In the genomic region with DNA sequence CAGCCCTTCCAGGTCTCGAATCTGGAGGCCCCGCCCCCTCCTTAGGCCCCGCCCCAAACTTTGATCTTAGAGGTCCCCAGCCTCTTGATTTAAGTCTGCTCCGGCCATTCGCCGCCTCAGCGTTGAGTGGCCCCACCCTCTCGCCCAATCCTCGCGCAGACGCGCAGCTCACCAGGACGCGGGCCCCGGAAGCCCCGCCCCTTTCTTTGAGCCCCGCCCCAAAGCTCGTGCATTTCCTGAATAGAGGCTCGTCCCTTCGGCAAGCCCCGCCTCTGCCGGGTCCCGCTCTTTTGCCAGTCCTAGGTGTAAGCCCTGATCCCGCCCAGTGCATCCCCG, we compare ENCODE assay signal across 8 cellular contexts. TPM values are rescaled to one million over a fixed set of nuclear protein-coding genes. Genes with fewer than 3 reads are reported as not detected.
A peak's percentile ranks its signal among the peaks of the same experiment; 100 is the strongest.
DNase-seq lines count a peak whose midpoint lies in the region; ATAC-seq and TF ChIP-seq lines count a peak whose summit lies in the region.

No MANE protein-coding gene starts in this region.

- H3K4me3 ChIP-seq in dorsolateral prefrontal cortex (peak overlapping the region; percentile 61 to 100 (median 99)), right lobe of liver (peak overlapping the region; percentile 94 to 100 (median 98))

- ATAC-seq in GM19395 (IDR thresholded peaks at IDR 0.05; ENCODE audit: unreplicated experiment), result peak; percentile 78
- ATAC-seq in HG03558 (IDR thresholded peaks at IDR 0.05; ENCODE audit: extremely low read depth, unreplicated experiment), result peak; percentile 40
- peak; percentile 77 to 86 (median 81) for ATAC-seq in right lobe of liver

- H3K27me3 ChIP-seq in dorsolateral prefrontal cortex, result no peaks in the 10 kb centered on the region
- H3K27me3 ChIP-seq in right lobe of liver, result no peaks in the 10 kb centered on the region

- TF ChIP-seq POLR2A in right lobe of liver (IDR thresholded peaks at IDR 0.05), result no peak

- WGBS in right lobe of liver (ENCODE audit: insufficient coverage, low coverage, low lambda C conversion rate, missing lambda C conversion rate), result 0% methylated on average over 5 of the region's 25 CpGs

- POLR2A ChIA-PET in activated CD4-positive, alpha-beta memory T cell treated with anti-CD3 and anti-CD28 coated beads for 36 hours (lab: Charles Lee), result interaction anchor here (1.0 to 1.9 kb wide), 7 partner anchors 11 to 661 kb away, joined by 3 to 9 read pairs (median 4); partner anchors contain the start of genes ADORA2A and MIF

- peaks cover 51% of the 10 kb centered on the region for H3K4me1 Mint-ChIP-seq in activated CD4-positive, alpha-beta memory T cell treated with anti-CD3 and anti-CD28 coated beads for 36 hours (ENCODE audit: low read depth)

- H3K4me1 ChIP-seq in right lobe of liver, result peaks cover 0 to 51% (median 18%) of the 10 kb centered on the region in 4 donors

- intact Hi-C loops in activated CD4-positive, alpha-beta memory T cell treated with anti-CD3 and anti-CD28 coated beads for 36 hours (cut with micrococcal nuclease), result loop anchor here (5.0 to 10.0 kb wide), 4 partner anchors 42 to 640 kb away; partner anchors contain the start of gene SGSM1
- intact Hi-C loops in dorsolateral prefrontal cortex (cut with DNase I), result loop anchor here in 1 of 2 donors (2.0 kb wide), 2 partner anchors 34 to 284 kb away; partner anchors contain the start of gene SPECC1L
- intact Hi-C loops in right lobe of liver (cut with DNase I), result loop anchor here in 1 of 2 donors (10.0 kb wide), 1 partner anchor 50 kb away; the partner anchor contains the start of gene GGT1

- H3K36me3 Mint-ChIP-seq in activated CD4-positive, alpha-beta memory T cell treated with anti-CD3 and anti-CD28 coated beads for 36 hours, result peaks cover 33% of the 10 kb centered on the region

- CTCF ChIA-PET in activated CD4-positive, alpha-beta memory T cell treated with anti-CD3 and anti-CD28 coated beads for 36 hours (lab: Charles Lee), result interaction anchor here (0.6 to 1.5 kb wide), 3 partner anchors 9 to 398 kb away, joined by 4 to 7 read pairs (median 4); no protein-coding TSS in a partner anchor

- H3K27me3 Mint-ChIP-seq in activated CD4-positive, alpha-beta memory T cell treated with anti-CD3 and anti-CD28 coated beads for 36 hours, result no peaks in the 10 kb centered on the region

- peak overlapping the region; percentile 97 for H3K4me3 Mint-ChIP-seq in activated CD4-positive, alpha-beta memory T cell treated with anti-CD3 and anti-CD28 coated beads for 36 hours

- no peak for TF ChIP-seq CTCF in C4-2B (conservative IDR thresholded peaks at IDR 0.05)
- TF ChIP-seq CTCF in dorsolateral prefrontal cortex (IDR thresholded peaks at IDR 0.05 in 54 of 56, conservative IDR thresholded peaks at IDR 0.05 in 2 of 56; ENCODE audit: low read depth in 1 of 56, partially characterized antibody in 56 of 56), result no peak
- TF ChIP-seq CTCF in right lobe of liver (IDR thresholded peaks at IDR 0.05), result no peak

- no peaks in the 10 kb centered on the region for H3K9me3 ChIP-seq in right lobe of liver

- peak overlapping the region; percentile 98 for H3K27ac Mint-ChIP-seq in activated CD4-positive, alpha-beta memory T cell treated with anti-CD3 and anti-CD28 coated beads for 36 hours

- peak; percentile 83 for DNase-seq in NCI-H748 treated with DMSO at 0.1 percent for 48 hours (lab: John Stamatoyannopoulos, UW)
- DNase-seq in activated CD4-positive, alpha-beta memory T cell treated with anti-CD3 and anti-CD28 coated beads for 36 hours, result peak; percentile 100
- peak; percentile 97 to 99 (median 99) for DNase-seq in dorsolateral prefrontal cortex
- DNase-seq in right lobe of liver, result peak; percentile 100
- peak; percentile 99 to 100 for DNase-seq in stimulated activated CD4-positive, alpha-beta T cell treated with anti-CD3 and anti-CD28 coated beads, Interleukin-4, amount 100 ng/mL, for 4 hours

- no peaks in the 10 kb centered on the region for H3K9me3 Mint-ChIP-seq in activated CD4-positive, alpha-beta memory T cell treated with anti-CD3 and anti-CD28 coated beads for 36 hours

- H3K36me3 ChIP-seq in right lobe of liver, result peaks cover 0 to 34% (median 14%) of the 10 kb centered on the region in 4 donors

- H3K27ac ChIP-seq in C4-2B, result peak overlapping the region; percentile 97
- peak overlapping the region; percentile 77 to 100 (median 98) for H3K27ac ChIP-seq in dorsolateral prefrontal cortex
- H3K27ac ChIP-seq in right lobe of liver, result peak overlapping the region; percentile 96 to 99 (median 97)

RNA-seq across cellular contexts. Expression of gene GUCD1, which starts 0.2 kb away (rescaled TPM):
- total RNA-seq in activated CD4-positive, alpha-beta memory T cell treated with anti-CD3 and anti-CD28 coated beads for 36 hours, result 10 to 100 TPM; 94.2 to 99.5 TPM
- total RNA-seq in dorsolateral prefrontal cortex (10 to 100 TPM; 22.1 to 69.1 (median 37.8) TPM), right lobe of liver (100 to 1,000 TPM in 5 of 6 experiments, 10 to 100 TPM in 1; 94.0 to 281 (median 213) TPM)

RNA-seq across cellular contexts. Expression of gene SNRPD3, which starts 0.7 kb away (rescaled TPM):
- total RNA-seq in activated CD4-positive, alpha-beta memory T cell treated with anti-CD3 and anti-CD28 coated beads for 36 hours, result 100 to 1,000 TPM; 131 TPM
- 10 to 100 TPM; 35.6 to 96.2 (median 63.6) TPM for total RNA-seq in dorsolateral prefrontal cortex
- 100 to 1,000 TPM in 2 of 6 experiments, 10 to 100 TPM in 4; 43.3 to 180 (median 53.4) TPM for total RNA-seq in right lobe of liver

RNA-seq across cellular contexts. Expression of gene LRRC75B, which starts 37.7 kb away (rescaled TPM):
- 1 to 10 TPM; 1.1 to 1.2 TPM for total RNA-seq in activated CD4-positive, alpha-beta memory T cell treated with anti-CD3 and anti-CD28 coated beads for 36 hours
- total RNA-seq in dorsolateral prefrontal cortex, result 10 to 100 TPM in 111 of 120 experiments, 1 to 10 TPM in 9; 6.4 to 27.7 (median 13.8) TPM
- 10 to 100 TPM; 11.8 to 28.0 (median 21.5) TPM for total RNA-seq in right lobe of liver

RNA-seq across cellular contexts. Expression of gene GGT1, which starts 47.9 kb away (rescaled TPM):
- 10 to 100 TPM; 39.5 to 41.5 TPM for total RNA-seq in activated CD4-positive, alpha-beta memory T cell treated with anti-CD3 and anti-CD28 coated beads for 36 hours
- total RNA-seq in dorsolateral prefrontal cortex (10 to 100 TPM in 107 of 120 experiments, 1 to 10 TPM in 13; 6.2 to 29.0 (median 13.6) TPM), right lobe of liver (100 to 1,000 TPM in 5 of 6 experiments, 10 to 100 TPM in 1; 97.6 to 154 (median 140) TPM)

RNA-seq across cellular contexts. Expression of gene UPB1, which starts 60.0 kb away (rescaled TPM):
- total RNA-seq in activated CD4-positive, alpha-beta memory T cell treated with anti-CD3 and anti-CD28 coated beads for 36 hours, result under 1 TPM; 0.19 to 0.31 TPM
- 1 to 10 TPM in 41 of 120 experiments, under 1 TPM in 76, not detected in 3; 0.13 to 4.9 (median 0.77) TPM for total RNA-seq in dorsolateral prefrontal cortex
- 100 to 1,000 TPM in 3 of 6 experiments, 10 to 100 TPM in 3; 50.6 to 169 (median 100) TPM for total RNA-seq in right lobe of liver

Comparison
In these comparisons a context has a peak if more than half of its experiments do, and no peak if none do; other contexts are left out.
1. Peak in every context shown above with its lines: DNase-seq, ATAC-seq, H3K4me3 ChIP-seq and H3K27ac ChIP-seq.